In the genomic region with DNA sequence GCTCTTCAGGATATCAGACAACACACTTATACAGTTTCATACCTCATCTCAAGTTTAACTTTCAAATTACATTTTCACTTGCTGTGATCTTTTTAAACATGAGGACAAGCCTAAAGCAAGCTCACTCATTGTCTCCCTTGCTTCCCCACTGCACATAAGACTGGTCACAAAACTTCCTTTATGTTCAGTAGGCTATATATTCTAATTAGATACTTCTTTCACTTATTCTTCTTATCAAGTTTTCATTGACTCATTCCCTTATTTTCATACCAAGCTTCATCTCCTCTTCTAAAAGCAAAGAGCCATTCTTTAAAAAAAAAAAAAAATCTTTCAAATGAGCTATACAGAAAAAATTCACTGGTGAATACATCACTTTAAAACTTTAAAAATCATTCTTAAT, we compare ENCODE assay signal across 15 cellular contexts.
"Had no signal": no experiment of that assay in that cellular context is flagged by ENCODE, and none has a peak within 500 bp of the region (broad histone marks: within the 10 kb centered on the region; RNA-seq: fewer than 3 reads in every experiment).

No MANE protein-coding gene starts in this region.

- DNase-seq: naive thymus-derived CD8-positive, alpha-beta T cell; nephron progenitor cell; nucleus accumbens; pancreas; right cardiac atrium; stimulated activated CD4-positive, alpha-beta T cell treated with anti-CD3 and anti-CD28 coated beads, Interleukin-15, amount 100 ng/mL, for 24 hours; stimulated activated CD4-positive, alpha-beta T cell treated with anti-CD3 and anti-CD28 coated beads, Interleukin-2, amount 100 ng/mL, for 24 hours; stimulated activated CD4-positive, alpha-beta T cell treated with anti-CD3 and anti-CD28 coated beads, Interleukin-2, amount 100 ng/mL, for 48 hours; stimulated activated CD4-positive, alpha-beta T cell treated with anti-CD3 and anti-CD28 coated beads, Interleukin-4, amount 100 ng/mL, for 24 hours; stimulated activated naive B cell treated with anti-CD40 and anti-IgM and Interleukin-4, amounts not matched to agents 10 μg/mL and 1 μg/mL and 100 μg/mL, for 72 hours; stimulated activated naive CD4-positive, alpha-beta T cell treated with Interleukin-2 at 50 U/mL for 16 hours; stomach; thyroid gland; upper lobe of left lung had no signal

- FAIRE-seq: pancreas, urothelium cell line had no signal
